In the genomic region with DNA sequence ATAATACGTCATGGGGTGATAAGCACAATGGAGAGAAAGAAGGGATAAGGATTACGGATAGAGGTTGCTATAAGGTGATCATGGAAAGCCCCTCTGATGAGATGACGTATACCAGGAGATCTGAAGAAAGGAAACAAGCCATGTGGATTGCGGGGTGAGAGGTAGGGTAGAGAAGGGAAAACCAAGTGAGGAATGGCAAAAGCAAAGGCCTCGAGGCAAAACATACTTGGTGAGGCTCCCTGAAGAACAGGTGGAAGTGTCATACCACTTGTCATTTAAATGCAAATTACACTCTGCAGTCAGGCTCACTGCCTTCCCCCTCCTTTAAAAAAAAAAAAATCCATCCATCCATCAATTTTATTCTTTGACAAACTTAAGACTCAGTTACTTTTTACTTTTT, we compare ENCODE assay signal across 19 cellular contexts.
DNase-seq lines count a peak whose midpoint lies in the region; ATAC-seq, FAIRE-seq and TF ChIP-seq lines count a peak whose summit lies in the region.
"Had no signal": no experiment of that assay in that cellular context is flagged by ENCODE, and none has a peak within 500 bp of the region (broad histone marks: within the 10 kb centered on the region; RNA-seq: fewer than 3 reads in every experiment).

No MANE protein-coding gene starts in this region.

- H3K9me3 ChIP-seq in A549 (no peaks in the 10 kb centered on the region), H9 (ENCODE audit: control insufficient read depth, low read depth, low read length) (no peaks in the 10 kb centered on the region)
- H3K9me3 ChIP-seq: SJSA1 had no signal

- no peak overlapping the region for H3K18ac ChIP-seq in H9 (ENCODE audit: insufficient read length, low read depth, low read length)

- H2BK20ac ChIP-seq in H9 (ENCODE audit: low read depth, low read length, poor library complexity, severe bottlenecking): no peak overlapping the region

- no peak overlapping the region for H2BK120ac ChIP-seq in H9 (ENCODE audit: low read depth, low read length, poor library complexity, severe bottlenecking)

- H3K23ac ChIP-seq in H9 (ENCODE audit: insufficient read length, low read depth, low read length): no peak overlapping the region

- no peak overlapping the region for H3T11ph ChIP-seq in H9 (ENCODE audit: low read length)

- H3K27ac ChIP-seq in A549: peak overlapping the region; percentile 50 to 77
- H3K27ac ChIP-seq in H9 (ENCODE audit: insufficient read length, low read depth, low read length): no peak overlapping the region
- H3K27ac ChIP-seq: SJSA1 had no signal

- H3K23me2 ChIP-seq in H9 (ENCODE audit: insufficient read length, low read depth, low read length, poor library complexity, severe bottlenecking): no peaks in the 10 kb centered on the region

- no peak overlapping the region for H2AK5ac ChIP-seq in H9 (ENCODE audit: insufficient read length, low read length)

- peak overlapping the region; percentile 4; the same call in 1 of the 3 replicates for H3K4me3 ChIP-seq in A549
- H3K4me3 ChIP-seq: K562, SJSA1 had no signal

- H4K8ac ChIP-seq in H9 (replicated peaks; ENCODE audit: insufficient read length, low read depth, low read length): no peak overlapping the region

- no peaks in the 10 kb centered on the region for H3K27me3 ChIP-seq in H9 (ENCODE audit: insufficient read depth, low read length)
- H3K27me3 ChIP-seq: SJSA1 had no signal

- no peak for TF ChIP-seq EP300 in A549 (IDR thresholded peaks at IDR 0.05)

- no peak overlapping the region for H3K9ac ChIP-seq in H9 (ENCODE audit: extremely low read depth, insufficient read length, low read length)

- H3K9me3 Mint-ChIP-seq in H9: no peaks in the 10 kb centered on the region
- peaks cover 8% of the 10 kb centered on the region for H3K9me3 Mint-ChIP-seq in WTC11
- H3K9me3 Mint-ChIP-seq: CD8-positive, alpha-beta T cell had no signal

- no peak overlapping the region for H2BK15ac ChIP-seq in H9 (ENCODE audit: low read depth, low read length)

- no peak overlapping the region for H4K91ac ChIP-seq in H9 (ENCODE audit: insufficient read length, low read depth, low read length)

- no peak overlapping the region for H4K5ac ChIP-seq in H9 (ENCODE audit: insufficient read length, low read depth, low read length)

- H3K36me3 Mint-ChIP-seq in H9 (ENCODE audit: insufficient read depth in 1 of 3, low read depth in 3 of 3) (no peaks in the 10 kb centered on the region), WTC11 (peaks cover 3% of the 10 kb centered on the region)

- TF ChIP-seq POLR2A in A549 (IDR thresholded peaks at IDR 0.05; ENCODE audit: low read length): no peak

- H2AFZ ChIP-seq in H9 (ENCODE audit: low read length): no peak overlapping the region

- no peaks in the 10 kb centered on the region; the same call in 1 of the 2 replicates for H3K27me3 Mint-ChIP-seq in H9 (ENCODE audit: low read depth)
- no peaks in the 10 kb centered on the region for H3K27me3 Mint-ChIP-seq in WTC11 (ENCODE audit: low read depth)

- WGBS in A549 (ENCODE audit: missing lambda C conversion rate): 64% methylated on average over 5 of the region's 5 CpGs
- no CpG with 5 or more reads among the region's 5 CpGs for WGBS in H9 (ENCODE audit: extremely low coverage, insufficient read length, low lambda C conversion rate)

- H2BK5ac ChIP-seq in H9 (ENCODE audit: insufficient read length, low read length): no peak overlapping the region

- H3K4me3 Mint-ChIP-seq in H9: no peak overlapping the region
- H3K4me3 Mint-ChIP-seq in WTC11: no peak overlapping the region
- H3K4me3 Mint-ChIP-seq: CD8-positive, alpha-beta T cell had no signal

- CTCF ChIA-PET in A549 (lab: Yijun Ruan, JAX): interaction anchor here (1.0 to 2.1 kb wide), 4 partner anchors 101 to 171 kb away, joined by 3 to 8 read pairs (median 4); no protein-coding TSS in a partner anchor
- CTCF ChIA-PET in WTC11 (lab: Charles Lee): interaction anchor here (1.3 to 3.8 kb wide), 3 partner anchors 108 to 117 kb away, joined by 6 to 33 read pairs (median 16); no protein-coding TSS in a partner anchor

- H3K56ac ChIP-seq in H9 (ENCODE audit: insufficient read length, low read depth, low read length): no peak overlapping the region

- H3K4me1 Mint-ChIP-seq in H9 (peaks cover 30 to 48% of the 10 kb centered on the region in 2 experiments), WTC11 (peaks cover 61% of the 10 kb centered on the region)

- POLR2A ChIA-PET in A549 (lab: Yijun Ruan, JAX): interaction anchor here (1.7 kb wide), 1 partner anchor 31 kb away, joined by 4 read pairs; no protein-coding TSS in a partner anchor
- POLR2A ChIA-PET in WTC11 (lab: Charles Lee): no interaction called here

- no peak overlapping the region; a peak in 1 of 7 replicates for H3K27ac Mint-ChIP-seq in H9
- H3K27ac Mint-ChIP-seq in WTC11: no peak overlapping the region; the same call in 1 of the 2 replicates
- H3K27ac Mint-ChIP-seq: CD8-positive, alpha-beta T cell had no signal

- no peak overlapping the region for H2BK12ac ChIP-seq in H9 (ENCODE audit: insufficient read length, low read depth, low read length)

- TF ChIP-seq CTCF in A549 (IDR thresholded peaks at IDR 0.05) (no peak), H9 (conservative IDR thresholded peaks at IDR 0.05) (no peak), WTC11 (IDR thresholded peaks at IDR 0.05) (no peak)

- peaks cover 100% of the 10 kb centered on the region for H3K4me1 ChIP-seq in A549
- peaks cover 7% of the 10 kb centered on the region; the same call in 1 of the 2 replicates for H3K4me1 ChIP-seq in H9 (ENCODE audit: insufficient read depth, low read length)
- H3K4me1 ChIP-seq: SJSA1 had no signal

- H4K20me1 ChIP-seq in H9 (ENCODE audit: control insufficient read depth, insufficient read depth, insufficient read length): no peaks in the 10 kb centered on the region

- H3K4ac ChIP-seq in H9 (ENCODE audit: low read depth, low read length): no peak overlapping the region

- ATAC-seq in A549 (no peak), WTC11 (peak; percentile 72), GM21526 (IDR thresholded peaks at IDR 0.05; ENCODE audit: low FRiP score, unreplicated experiment) (no peak)
- ATAC-seq: CD8-positive, alpha-beta T cell; K562; Panc1 had no signal

- TF ChIP-seq RAD21 in A549 (conservative IDR thresholded peaks at IDR 0.05 in 1 of 2, IDR thresholded peaks at IDR 0.05 in 1 of 2): no peak

- H3K79me1 ChIP-seq in H9 (ENCODE audit: insufficient read depth, low read depth, low read length, poor library complexity, severe bottlenecking): no peaks in the 10 kb centered on the region

- FAIRE-seq in A549 (lab: Jason Lieb, UNC): no peak
- FAIRE-seq: G401.6, K562 had no signal

- H3K79me2 ChIP-seq in H9 (ENCODE audit: insufficient read depth, low read length): no peaks in the 10 kb centered on the region

- H3K4me2 ChIP-seq in A549 (peak overlapping the region; percentile 58), H9 (ENCODE audit: insufficient read depth, insufficient read length, low read length) (peak overlapping the region; percentile 57)

- no peak for DNase-seq in A549 (ENCODE audit: low read depth in 1 of 2, low spot score in 1 of 2)
- DNase-seq in H9: peak; percentile 60
- DNase-seq in WTC11 (ENCODE audit: low spot score): no peak
- DNase-seq in iPS-NIHi7 (ENCODE audit: extremely low spot score): peak; percentile 33
- no peak for DNase-seq in DMS53 treated with DMSO at 0.1 percent for 48 hours (lab: John Stamatoyannopoulos, UW; ENCODE audit: unreplicated experiment)
- no peak for DNase-seq in NCI-H2029 (lab: John Stamatoyannopoulos, UW)
- no peak for DNase-seq in putamen (ENCODE audit: low spot score)
- DNase-seq: Calu3; CD8-positive, alpha-beta T cell; DMS53; NCI-H1105 treated with DMSO at 0.1 percent for 48 hours; NCI-H187; NCI-H2227 treated with DMSO at 0.1 percent for 48 hours; NCI-H524 had no signal

- H3K14ac ChIP-seq in H9 (ENCODE audit: insufficient read depth, low read length): no peak overlapping the region

TF ChIP-seq in A549, 52 proteins besides CTCF, POLR2A, EP300 and RAD21:
- TF ChIP-seq JUNB (IDR thresholded peaks at IDR 0.05): no peak
- TF ChIP-seq EHF (CRISPR knock-in tag; IDR thresholded peaks at IDR 0.05): no peak
- TF ChIP-seq RCOR1 (IDR thresholded peaks at IDR 0.05; ENCODE audit: low read depth, low read length): no peak
- no peak for TF ChIP-seq MAZ (IDR thresholded peaks at IDR 0.05; ENCODE audit: borderline replicate concordance, low read depth, low read length)
- TF ChIP-seq HEYL (CRISPR knock-in tag; IDR thresholded peaks at IDR 0.05): no peak
- no peak for TF ChIP-seq MAFK (IDR thresholded peaks at IDR 0.05; ENCODE audit: partially characterized antibody)
- TF ChIP-seq GATA3 (IDR thresholded peaks at IDR 0.05; ENCODE audit: borderline replicate concordance): no peak
- TF ChIP-seq BHLHE40 (IDR thresholded peaks at IDR 0.05; ENCODE audit: low read depth, low read length): no peak
- TF ChIP-seq RARB (CRISPR knock-in tag; IDR thresholded peaks at IDR 0.05): no peak
- TF ChIP-seq SMC3 (IDR thresholded peaks at IDR 0.05): no peak
- no peak for TF ChIP-seq CBX8 (IDR thresholded peaks at IDR 0.05)
- TF ChIP-seq EHMT2 (IDR thresholded peaks at IDR 0.05; ENCODE audit: low read depth): no peak
- no peak for TF ChIP-seq RFX5 (IDR thresholded peaks at IDR 0.05)
- no peak for TF ChIP-seq KDM5A (IDR thresholded peaks at IDR 0.05)
- no peak for TF ChIP-seq NFE2L2 (conservative IDR thresholded peaks at IDR 0.05; ENCODE audit: low read length)

TF ChIP-seq in WTC11, 78 proteins besides CTCF, POLR2A, EP300 and RAD21 (continues in another document):
- TF ChIP-seq, protein P1, sequence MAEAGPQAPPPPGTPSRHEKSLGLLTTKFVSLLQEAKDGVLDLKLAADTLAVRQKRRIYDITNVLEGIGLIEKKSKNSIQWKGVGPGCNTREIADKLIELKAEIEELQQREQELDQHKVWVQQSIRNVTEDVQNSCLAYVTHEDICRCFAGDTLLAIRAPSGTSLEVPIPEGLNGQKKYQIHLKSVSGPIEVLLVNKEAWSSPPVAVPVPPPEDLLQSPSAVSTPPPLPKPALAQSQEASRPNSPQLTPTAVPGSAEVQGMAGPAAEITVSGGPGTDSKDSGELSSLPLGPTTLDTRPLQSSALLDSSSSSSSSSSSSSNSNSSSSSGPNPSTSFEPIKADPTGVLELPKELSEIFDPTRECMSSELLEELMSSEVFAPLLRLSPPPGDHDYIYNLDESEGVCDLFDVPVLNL (CRISPR knock-in tag; IDR thresholded peaks at IDR 0.05; ENCODE audit: borderline replicate concordance, low read depth): no peak

Comparison
In these comparisons a context has a peak if more than half of its experiments do, and no peak if none do; other contexts are left out.
1. DNase-seq: peak in H9 (single experiment) and iPS-NIHi7 (single experiment); none in A549 (0 of 2), WTC11 (single experiment), DMS53 treated with DMSO at 0.1 percent for 48 hours (single experiment), NCI-H2029 (single experiment) and putamen (single experiment).